12 cellular contexts compared by ENCODE assay signal in genomic region chr5:74649421-74649973, GRCh38.
"Had no signal": no experiment of that assay in that cellular context is flagged by ENCODE, and none has a peak within 500 bp of the region (broad histone marks: within the 10 kb centered on the region; RNA-seq: fewer than 3 reads in every experiment).

No MANE protein-coding gene starts in this region.

- H3K27ac ChIP-seq: prostate gland, upper lobe of right lung had no signal

- H3K36me3 Mint-ChIP-seq: activated CD4-positive, alpha-beta memory T cell treated with anti-CD3 and anti-CD28 coated beads for 36 hours; activated CD8-positive, alpha-beta memory T cell treated with anti-CD3 and anti-CD28 coated beads, Interleukin-2, amount 10 ng/mL, durations not matched to agents 7 days and 5 days; activated naive CD4-positive, alpha-beta T cell treated with anti-CD3 and anti-CD28 coated beads, Interleukin-2, amount 50 U/mL, for 24 hours; immature natural killer cell had no signal

- H3K36me3 ChIP-seq: prostate gland, upper lobe of right lung had no signal

- H3K4me3 Mint-ChIP-seq: activated CD4-positive, alpha-beta memory T cell treated with anti-CD3 and anti-CD28 coated beads for 36 hours; activated CD8-positive, alpha-beta memory T cell treated with anti-CD3 and anti-CD28 coated beads, Interleukin-2, amount 10 ng/mL, durations not matched to agents 7 days and 5 days; activated naive CD4-positive, alpha-beta T cell treated with anti-CD3 and anti-CD28 coated beads, Interleukin-2, amount 50 U/mL, for 24 hours; activated T-cell treated with anti-CD3 and anti-CD28 coated beads, Interleukin-2, amount 50 U/mL, for 24 hours; dendritic cell treated with granulocyte-macrophage colony-stimulating factor and Interleukin-4, amounts not matched to agents 40 ng/mL and 50 ng/mL, for 4 days; immature natural killer cell had no signal

- H3K4me1 Mint-ChIP-seq: activated naive CD4-positive, alpha-beta T cell treated with anti-CD3 and anti-CD28 coated beads, Interleukin-2, amount 50 U/mL, for 24 hours had no signal

- H3K9me3 ChIP-seq: prostate gland, upper lobe of right lung had no signal

- H3K9me3 Mint-ChIP-seq: activated CD4-positive, alpha-beta memory T cell treated with anti-CD3 and anti-CD28 coated beads for 36 hours; activated naive CD4-positive, alpha-beta T cell treated with anti-CD3 and anti-CD28 coated beads, Interleukin-2, amount 50 U/mL, for 24 hours; activated T-cell treated with anti-CD3 and anti-CD28 coated beads, Interleukin-2, amount 50 U/mL, for 24 hours; dendritic cell treated with granulocyte-macrophage colony-stimulating factor and Interleukin-4, amounts not matched to agents 40 ng/mL and 50 ng/mL, for 4 days; immature natural killer cell had no signal

- DNase-seq: activated effector memory CD4-positive, alpha-beta T cell treated with Interleukin-2 at 50 U/mL for 16 hours; activated T-cell treated with anti-CD3 and anti-CD28 coated beads, Interleukin-2, amount 50 U/mL, for 24 hours; effector memory CD4-positive, alpha-beta T cell; stimulated activated naive CD8-positive, alpha-beta T cell treated with anti-CD3 and anti-CD28 coated beads, Interleukin-15, Interleukin-2, amounts not matched to agents 100 U/mL and 50 U/mL, for 24 hours; T1000; upper lobe of right lung had no signal

- H3K4me3 ChIP-seq: prostate gland, upper lobe of right lung had no signal

- H3K4me1 ChIP-seq: prostate gland had no signal

- H3K27me3 Mint-ChIP-seq: dendritic cell treated with granulocyte-macrophage colony-stimulating factor and Interleukin-4, amounts not matched to agents 40 ng/mL and 50 ng/mL, for 4 days had no signal

- H3K27me3 ChIP-seq: upper lobe of right lung had no signal
